8 cellular contexts compared by ENCODE assay signal in the genomic region with DNA sequence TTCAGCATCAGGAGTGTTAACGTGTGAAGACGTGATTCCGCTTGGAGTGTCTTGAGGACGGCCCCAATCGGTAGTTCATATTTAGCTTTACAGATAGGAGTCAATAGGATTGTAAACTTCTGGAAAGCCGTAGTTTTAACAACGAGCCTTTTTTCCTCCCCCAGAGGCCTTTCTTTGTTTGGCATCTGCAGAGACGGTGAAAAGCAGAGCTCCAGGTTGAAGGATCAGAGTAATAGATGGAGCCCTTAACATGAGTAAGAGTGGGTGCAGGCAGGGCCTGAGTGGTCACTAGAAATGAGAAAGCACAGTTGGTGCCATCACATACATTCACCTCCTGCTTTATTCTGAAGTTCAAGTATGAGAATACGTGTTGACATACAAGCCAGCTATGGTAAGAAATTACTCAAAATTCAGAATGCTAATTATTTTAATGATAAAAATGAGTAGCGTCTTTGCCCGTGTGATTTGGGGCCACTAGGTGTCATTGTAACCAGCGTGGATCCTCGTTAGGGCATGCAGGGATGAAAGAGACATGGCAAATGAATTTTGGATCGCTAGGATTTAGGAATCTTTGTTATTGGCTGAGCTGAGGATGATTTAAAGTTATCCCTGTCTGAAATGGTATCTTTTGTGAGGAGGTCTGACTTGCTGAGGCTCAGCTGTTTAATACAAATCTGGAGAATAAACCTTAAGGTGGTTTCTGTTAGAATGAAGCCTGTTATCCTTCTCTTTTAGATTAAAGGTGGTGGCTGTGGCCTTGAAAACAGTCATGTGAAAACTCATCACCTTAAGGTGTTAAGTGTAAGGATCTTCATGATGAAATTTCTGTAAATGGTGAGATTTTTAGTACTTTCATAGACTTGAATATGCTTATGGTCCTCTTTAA. TPM values are rescaled to one million over a fixed set of nuclear protein-coding genes. Genes with fewer than 3 reads are reported as not detected.
DNase-seq lines count a peak whose midpoint lies in the region; ATAC-seq and TF ChIP-seq lines count a peak whose summit lies in the region.

No MANE protein-coding gene starts in this region.

- DNase-seq in Calu3 (no peak), HFFc6 (peak; percentile 27), foreskin keratinocyte (peak in 1 of 2 donors; percentile 30)
- no peak for DNase-seq in NK-92 treated with Interleukin-12 subunit alpha and Interleukin-12 subunit beta, amount 100 ng/mL, for 24 hours (lab: John Stamatoyannopoulos, UW)

- BruUV-seq in Calu3 (replicated peaks; lab: Mats Ljungman, UMichigan) = no TSS peak

- intact Hi-C loops in Calu3 (cut with micrococcal nuclease; ENCODE audit: unreplicated experiment) = loop anchor here (1.0 kb wide), 2 partner anchors 65 to 123 kb away; no protein-coding TSS in a partner anchor

- H3K36me3 Mint-ChIP-seq in Calu3 (ENCODE audit: insufficient read depth, unreplicated experiment) = peaks cover 70% of the 10 kb centered on the region
- H3K36me3 Mint-ChIP-seq in HFFc6 (ENCODE audit: low read depth) = peaks cover 45% of the 10 kb centered on the region

- peak overlapping the region; percentile 91 for H3K4me3 Mint-ChIP-seq in Calu3 (ENCODE audit: low read depth, unreplicated experiment)
- H3K4me3 Mint-ChIP-seq in HFFc6 = peak overlapping the region; percentile 100

- peak overlapping the region; percentile 88 for H3K4me3 ChIP-seq in parathyroid adenoma (ENCODE audit: low read depth, low read length)

- H3K27ac ChIP-seq in VCaP (peak overlapping the region; percentile 94), foreskin keratinocyte (peak overlapping the region; percentile 92), parathyroid adenoma (peak overlapping the region; percentile 90)

- H3K4me2 ChIP-seq in parathyroid adenoma (ENCODE audit: low read length) = peak overlapping the region; percentile 93

- H3K79me2 ChIP-seq in parathyroid adenoma = peaks cover 20% of the 10 kb centered on the region

- H2AFZ ChIP-seq in parathyroid adenoma = peak overlapping the region; percentile 92

- CTCF ChIA-PET in Calu3 (lab: Charles Lee) = interaction anchor here (0.8 to 3.2 kb wide), 7 partner anchors 9 to 123 kb away, joined by 3 to 19 read pairs (median 4); no protein-coding TSS in a partner anchor

- no peaks in the 10 kb centered on the region for H3K9me3 ChIP-seq in parathyroid adenoma (ENCODE audit: control insufficient read depth, low read length)

- H3K27me3 Mint-ChIP-seq in Calu3 (ENCODE audit: unreplicated experiment) (no peaks in the 10 kb centered on the region), HFFc6 (ENCODE audit: insufficient read depth) (peaks cover 4% of the 10 kb centered on the region)

- H3K4me1 Mint-ChIP-seq in Calu3 (ENCODE audit: low read depth, unreplicated experiment) = peaks cover 8% of the 10 kb centered on the region
- peaks cover 65% of the 10 kb centered on the region for H3K4me1 Mint-ChIP-seq in HFFc6 (ENCODE audit: low read depth)

- H3K27ac Mint-ChIP-seq in Calu3 (ENCODE audit: unreplicated experiment) = peak overlapping the region; percentile 97
- H3K27ac Mint-ChIP-seq in HFFc6 = peak overlapping the region; percentile 98

- no peak for ATAC-seq in foreskin keratinocyte
- no peak for ATAC-seq in HG03139 (IDR thresholded peaks at IDR 0.05; ENCODE audit: unreplicated experiment)
- no peak for ATAC-seq in GM18861 (IDR thresholded peaks at IDR 0.05; ENCODE audit: unreplicated experiment)

- H3K36me3 ChIP-seq in parathyroid adenoma (ENCODE audit: control insufficient read depth, insufficient read depth, low read length) = no peaks in the 10 kb centered on the region

- H3K9ac ChIP-seq in parathyroid adenoma = no peak overlapping the region

- H3K9me3 Mint-ChIP-seq in Calu3 (ENCODE audit: low read depth, unreplicated experiment) (no peaks in the 10 kb centered on the region), HFFc6 (no peaks in the 10 kb centered on the region)

- TF ChIP-seq CTCF in Calu3 (IDR thresholded peaks at IDR 0.05; ENCODE audit: unreplicated experiment) (peak; percentile 44), HFFc6 (IDR thresholded peaks at IDR 0.05) (peak; percentile 79), VCaP (conservative IDR thresholded peaks at IDR 0.05) (peak; percentile 84), foreskin keratinocyte (conservative IDR thresholded peaks at IDR 0.05) (peak; percentile 75), parathyroid adenoma (IDR thresholded peaks at IDR 0.05) (peak; percentile 63)

- H3K4me1 ChIP-seq in foreskin keratinocyte (peaks cover 20% of the 10 kb centered on the region), parathyroid adenoma (peaks cover 6% of the 10 kb centered on the region)

- no peaks in the 10 kb centered on the region for H3K27me3 ChIP-seq in foreskin keratinocyte
- H3K27me3 ChIP-seq in parathyroid adenoma (ENCODE audit: control insufficient read depth, insufficient read depth, low read length) = no peaks in the 10 kb centered on the region

RNA-seq across cellular contexts. Expression of gene PRCD, which starts 18.6 kb away (rescaled TPM):
- total RNA-seq in Calu3 (2022) (not detected in 2 replicates), foreskin keratinocyte (0.63 and 0.88 TPM in 2 replicates)
- total RNA-seq in HFFc6 (2021; fragmentation: NEBNext Ultra II Directional; extraction: Animal tissue kit (Norgen Biotek cat#: 25700)) = not detected
- 0.93 and 0.99 TPM in 2 replicates for polyA plus RNA-seq in foreskin keratinocyte

RNA-seq across cellular contexts. Expression of gene CYGB, which starts 20.9 kb away (rescaled TPM):
- total RNA-seq in Calu3 (2022) = not detected in 2 replicates
- under 1 TPM; 0.26 to 0.66 (median 0.33) TPM for total RNA-seq in HFFc6 (2021; fragmentation: NEBNext Ultra II Directional; extraction: Animal tissue kit (Norgen Biotek cat#: 25700))
- total RNA-seq in foreskin keratinocyte = 10.2 and 17.8 TPM in 2 replicates
- polyA plus RNA-seq in foreskin keratinocyte = 15.0 and 24.3 TPM in 2 replicates

RNA-seq across cellular contexts. Expression of gene ST6GALNAC2, which starts 27.2 kb away (rescaled TPM):
- 10.5 and 11.6 TPM in 2 replicates for total RNA-seq in Calu3 (2022)
- total RNA-seq in HFFc6 (2021; fragmentation: NEBNext Ultra II Directional; extraction: Animal tissue kit (Norgen Biotek cat#: 25700)) = under 1 TPM in 5 of 6 experiments, not detected in 1; 0.20 to 0.71 (median 0.34) TPM
- 23.4 and 38.5 TPM in 2 replicates for total RNA-seq in foreskin keratinocyte
- 21.4 and 31.8 TPM in 2 replicates for polyA plus RNA-seq in foreskin keratinocyte

RNA-seq across cellular contexts. Expression of gene RHBDF2, which starts 57.2 kb away (rescaled TPM):
- 47.7 and 47.9 TPM in 2 replicates for total RNA-seq in Calu3 (2022)
- total RNA-seq in HFFc6 (2021; fragmentation: NEBNext Ultra II Directional; extraction: Animal tissue kit (Norgen Biotek cat#: 25700)) = 10 to 100 TPM in 2 of 6 experiments, 1 to 10 TPM in 4; 7.1 to 13.1 (median 9.4) TPM
- total RNA-seq in foreskin keratinocyte = 38.1 and 49.0 TPM in 2 replicates
- 26.4 and 33.1 TPM in 2 replicates for polyA plus RNA-seq in foreskin keratinocyte
